1 cellular context compared by ENCODE assay signal in the genomic region with DNA sequence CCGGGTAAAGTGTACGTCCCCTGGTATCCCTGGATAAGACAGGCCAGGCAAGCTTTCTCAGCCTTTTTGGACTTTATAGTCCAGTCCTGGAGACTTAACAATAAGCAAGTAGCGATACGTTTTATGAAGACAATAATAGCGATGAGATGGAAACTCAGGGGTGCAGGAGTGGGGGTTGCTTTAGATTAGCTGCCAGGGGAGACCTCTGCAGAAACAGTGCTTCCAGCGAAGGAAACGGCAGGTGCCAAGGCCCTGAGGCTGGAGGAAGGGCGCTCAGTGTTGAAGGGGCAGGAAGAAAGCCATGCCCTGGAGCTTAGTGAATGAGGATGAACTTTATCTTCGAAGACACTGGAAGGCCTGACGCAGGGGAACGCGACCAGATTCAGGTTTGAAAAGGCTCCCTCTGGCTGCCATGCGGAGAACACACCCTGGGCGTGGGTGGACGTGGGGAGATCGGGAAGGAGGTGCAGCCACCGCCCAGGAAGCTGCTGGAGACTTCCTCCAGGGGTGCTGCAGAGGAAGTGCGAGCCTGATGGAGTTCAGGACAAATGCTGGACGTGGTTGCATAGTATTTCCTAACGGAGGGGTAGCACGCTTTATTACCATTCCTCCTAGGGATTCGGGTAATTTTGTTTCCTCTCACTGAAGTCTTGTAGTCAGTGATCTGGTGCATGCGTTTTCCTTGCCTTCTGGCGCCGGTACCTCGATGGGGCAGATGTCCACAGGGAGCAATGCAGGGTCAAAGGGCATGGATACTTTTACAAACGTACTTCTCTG.
TF ChIP-seq lines count a peak whose summit lies in the region.

No MANE protein-coding gene starts in this region.

TF ChIP-seq in GM12878, 131 proteins besides CTCF, POLR2A, EP300 and RAD21 (continued from another document and continues in another):
- TF ChIP-seq, protein P1, sequence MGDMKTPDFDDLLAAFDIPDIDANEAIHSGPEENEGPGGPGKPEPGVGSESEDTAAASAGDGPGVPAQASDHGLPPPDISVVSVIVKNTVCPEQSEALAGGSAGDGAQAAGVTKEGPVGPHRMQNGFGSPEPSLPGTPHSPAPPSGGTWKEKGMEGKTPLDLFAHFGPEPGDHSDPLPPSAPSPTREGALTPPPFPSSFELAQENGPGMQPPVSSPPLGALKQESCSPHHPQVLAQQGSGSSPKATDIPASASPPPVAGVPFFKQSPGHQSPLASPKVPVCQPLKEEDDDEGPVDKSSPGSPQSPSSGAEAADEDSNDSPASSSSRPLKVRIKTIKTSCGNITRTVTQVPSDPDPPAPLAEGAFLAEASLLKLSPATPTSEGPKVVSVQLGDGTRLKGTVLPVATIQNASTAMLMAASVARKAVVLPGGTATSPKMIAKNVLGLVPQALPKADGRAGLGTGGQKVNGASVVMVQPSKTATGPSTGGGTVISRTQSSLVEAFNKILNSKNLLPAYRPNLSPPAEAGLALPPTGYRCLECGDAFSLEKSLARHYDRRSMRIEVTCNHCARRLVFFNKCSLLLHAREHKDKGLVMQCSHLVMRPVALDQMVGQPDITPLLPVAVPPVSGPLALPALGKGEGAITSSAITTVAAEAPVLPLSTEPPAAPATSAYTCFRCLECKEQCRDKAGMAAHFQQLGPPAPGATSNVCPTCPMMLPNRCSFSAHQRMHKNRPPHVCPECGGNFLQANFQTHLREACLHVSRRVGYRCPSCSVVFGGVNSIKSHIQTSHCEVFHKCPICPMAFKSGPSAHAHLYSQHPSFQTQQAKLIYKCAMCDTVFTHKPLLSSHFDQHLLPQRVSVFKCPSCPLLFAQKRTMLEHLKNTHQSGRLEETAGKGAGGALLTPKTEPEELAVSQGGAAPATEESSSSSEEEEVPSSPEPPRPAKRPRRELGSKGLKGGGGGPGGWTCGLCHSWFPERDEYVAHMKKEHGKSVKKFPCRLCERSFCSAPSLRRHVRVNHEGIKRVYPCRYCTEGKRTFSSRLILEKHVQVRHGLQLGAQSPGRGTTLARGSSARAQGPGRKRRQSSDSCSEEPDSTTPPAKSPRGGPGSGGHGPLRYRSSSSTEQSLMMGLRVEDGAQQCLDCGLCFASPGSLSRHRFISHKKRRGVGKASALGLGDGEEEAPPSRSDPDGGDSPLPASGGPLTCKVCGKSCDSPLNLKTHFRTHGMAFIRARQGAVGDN (IDR thresholded peaks at IDR 0.05), result peak; percentile 91
- TF ChIP-seq ZNF24 (IDR thresholded peaks at IDR 0.05) (no peak), HCFC1 (IDR thresholded peaks at IDR 0.05; ENCODE audit: low read length) (peak; percentile 44; the same call in 1 of the 2 replicates), PML (IDR thresholded peaks at IDR 0.05; ENCODE audit: low read length) (0 out of 2 replicates have a peak, but pooled peaks have one; percentile 42), SMC3 (IDR thresholded peaks at IDR 0.05; ENCODE audit: borderline replicate concordance, low read length) (peak; percentile 76), PAX5 (IDR thresholded peaks at IDR 0.05; ENCODE audit: borderline replicate concordance, low read depth, low read length) (peak; percentile 61; the same call in 1 of the 2 replicates), NRF1 (conservative IDR thresholded peaks at IDR 0.05; ENCODE audit: low read depth, low read length) (no peak), BACH1 (IDR thresholded peaks at IDR 0.05; ENCODE audit: borderline replicate concordance) (peak; percentile 83; the same call in 1 of the 2 replicates), CHD4 (IDR thresholded peaks at IDR 0.05) (no peak), ZBED1 (IDR thresholded peaks at IDR 0.05; ENCODE audit: borderline replicate concordance) (no peak), PAX8 (IDR thresholded peaks at IDR 0.05) (no peak), POU2F2 (IDR thresholded peaks at IDR 0.05; ENCODE audit: borderline replicate concordance, low read depth, low read length) (peak; percentile 61; the same call in 1 of the 3 replicates), CHD1 (IDR thresholded peaks at IDR 0.05; ENCODE audit: low read depth, low read length) (no peak), CBX5 (IDR thresholded peaks at IDR 0.05; ENCODE audit: low read depth) (peak; percentile 75; the same call in 1 of the 2 replicates), BHLHE40 (IDR thresholded peaks at IDR 0.05; ENCODE audit: borderline replicate concordance in 1 of 2, low read depth in 2 of 2, low read length in 1 of 2) (peak; percentile 41 to 57; a peak in 3 of 4 replicates), TCF12 (IDR thresholded peaks at IDR 0.05; ENCODE audit: low read depth, low read length) (0 out of 2 replicates have a peak, but pooled peaks have one; percentile 26), ESRRA (IDR thresholded peaks at IDR 0.05; ENCODE audit: low read length) (no peak), WRNIP1 (IDR thresholded peaks at IDR 0.05; ENCODE audit: borderline replicate concordance, low read depth, low read length) (no peak), NR2F1 (conservative IDR thresholded peaks at IDR 0.05) (peak; percentile 47), IKZF1 (conservative IDR thresholded peaks at IDR 0.05) (peak; percentile 98), RUNX3 (IDR thresholded peaks at IDR 0.05; ENCODE audit: low read length) (peak; percentile 60), HDGF (IDR thresholded peaks at IDR 0.05) (peak; percentile 86; the same call in 1 of the 2 replicates), SP1 (IDR thresholded peaks at IDR 0.05; ENCODE audit: low read depth, low read length) (peak; percentile 22), SMARCA5 (IDR thresholded peaks at IDR 0.05) (peak; percentile 89; the same call in 1 of the 2 replicates), LARP7 (IDR thresholded peaks at IDR 0.05) (peak; percentile 64), MXI1 (IDR thresholded peaks at IDR 0.05; ENCODE audit: low read depth, low read length) (peak; percentile 79), ETV6 (conservative IDR thresholded peaks at IDR 0.05 in 1 of 2, IDR thresholded peaks at IDR 0.05 in 1 of 2; ENCODE audit: borderline replicate concordance in 1 of 2, low read depth in 1 of 2) (peak in 1 of 2 experiments; percentile 75; a peak in 1 of 4 replicates), TCF3 (IDR thresholded peaks at IDR 0.05; ENCODE audit: borderline replicate concordance, insufficient read depth, low read depth, low read length) (no peak), SUZ12 (IDR thresholded peaks at IDR 0.05; ENCODE audit: unreplicated experiment) (no peak), MEF2A (IDR thresholded peaks at IDR 0.05; ENCODE audit: insufficient read depth, low read depth, low read length) (0 out of 2 replicates have a peak, but pooled peaks have one; percentile 34), JUNB (IDR thresholded peaks at IDR 0.05) (no peak), SRF (IDR thresholded peaks at IDR 0.05; ENCODE audit: low read depth in 2 of 2, low read length in 2 of 2) (0 out of 4 replicates have a peak, but pooled peaks of 1 of the 2 experiments have one; percentile 29), NFXL1 (IDR thresholded peaks at IDR 0.05; ENCODE audit: borderline replicate concordance) (no peak), CBFB (IDR thresholded peaks at IDR 0.05; ENCODE audit: low read depth) (0 out of 2 replicates have a peak, but pooled peaks have one; percentile 21), TARDBP (IDR thresholded peaks at IDR 0.05; ENCODE audit: borderline replicate concordance) (no peak)
- TF ChIP-seq, protein P2, sequence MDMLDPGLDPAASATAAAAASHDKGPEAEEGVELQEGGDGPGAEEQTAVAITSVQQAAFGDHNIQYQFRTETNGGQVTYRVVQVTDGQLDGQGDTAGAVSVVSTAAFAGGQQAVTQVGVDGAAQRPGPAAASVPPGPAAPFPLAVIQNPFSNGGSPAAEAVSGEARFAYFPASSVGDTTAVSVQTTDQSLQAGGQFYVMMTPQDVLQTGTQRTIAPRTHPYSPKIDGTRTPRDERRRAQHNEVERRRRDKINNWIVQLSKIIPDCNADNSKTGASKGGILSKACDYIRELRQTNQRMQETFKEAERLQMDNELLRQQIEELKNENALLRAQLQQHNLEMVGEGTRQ (IDR thresholded peaks at IDR 0.05; ENCODE audit: borderline replicate concordance, low read depth, low read length), result no peak
- TF ChIP-seq, protein P3, sequence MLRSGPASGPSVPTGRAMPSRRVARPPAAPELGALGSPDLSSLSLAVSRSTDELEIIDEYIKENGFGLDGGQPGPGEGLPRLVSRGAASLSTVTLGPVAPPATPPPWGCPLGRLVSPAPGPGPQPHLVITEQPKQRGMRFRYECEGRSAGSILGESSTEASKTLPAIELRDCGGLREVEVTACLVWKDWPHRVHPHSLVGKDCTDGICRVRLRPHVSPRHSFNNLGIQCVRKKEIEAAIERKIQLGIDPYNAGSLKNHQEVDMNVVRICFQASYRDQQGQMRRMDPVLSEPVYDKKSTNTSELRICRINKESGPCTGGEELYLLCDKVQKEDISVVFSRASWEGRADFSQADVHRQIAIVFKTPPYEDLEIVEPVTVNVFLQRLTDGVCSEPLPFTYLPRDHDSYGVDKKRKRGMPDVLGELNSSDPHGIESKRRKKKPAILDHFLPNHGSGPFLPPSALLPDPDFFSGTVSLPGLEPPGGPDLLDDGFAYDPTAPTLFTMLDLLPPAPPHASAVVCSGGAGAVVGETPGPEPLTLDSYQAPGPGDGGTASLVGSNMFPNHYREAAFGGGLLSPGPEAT (IDR thresholded peaks at IDR 0.05; ENCODE audit: low read depth), result peak; percentile 85
- TF ChIP-seq, protein P4, sequence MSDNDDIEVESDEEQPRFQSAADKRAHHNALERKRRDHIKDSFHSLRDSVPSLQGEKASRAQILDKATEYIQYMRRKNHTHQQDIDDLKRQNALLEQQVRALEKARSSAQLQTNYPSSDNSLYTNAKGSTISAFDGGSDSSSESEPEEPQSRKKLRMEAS (IDR thresholded peaks at IDR 0.05; ENCODE audit: low read depth, low read length), result peak; percentile 66; the same call in 1 of the 2 replicates
- TF ChIP-seq, protein P5, sequence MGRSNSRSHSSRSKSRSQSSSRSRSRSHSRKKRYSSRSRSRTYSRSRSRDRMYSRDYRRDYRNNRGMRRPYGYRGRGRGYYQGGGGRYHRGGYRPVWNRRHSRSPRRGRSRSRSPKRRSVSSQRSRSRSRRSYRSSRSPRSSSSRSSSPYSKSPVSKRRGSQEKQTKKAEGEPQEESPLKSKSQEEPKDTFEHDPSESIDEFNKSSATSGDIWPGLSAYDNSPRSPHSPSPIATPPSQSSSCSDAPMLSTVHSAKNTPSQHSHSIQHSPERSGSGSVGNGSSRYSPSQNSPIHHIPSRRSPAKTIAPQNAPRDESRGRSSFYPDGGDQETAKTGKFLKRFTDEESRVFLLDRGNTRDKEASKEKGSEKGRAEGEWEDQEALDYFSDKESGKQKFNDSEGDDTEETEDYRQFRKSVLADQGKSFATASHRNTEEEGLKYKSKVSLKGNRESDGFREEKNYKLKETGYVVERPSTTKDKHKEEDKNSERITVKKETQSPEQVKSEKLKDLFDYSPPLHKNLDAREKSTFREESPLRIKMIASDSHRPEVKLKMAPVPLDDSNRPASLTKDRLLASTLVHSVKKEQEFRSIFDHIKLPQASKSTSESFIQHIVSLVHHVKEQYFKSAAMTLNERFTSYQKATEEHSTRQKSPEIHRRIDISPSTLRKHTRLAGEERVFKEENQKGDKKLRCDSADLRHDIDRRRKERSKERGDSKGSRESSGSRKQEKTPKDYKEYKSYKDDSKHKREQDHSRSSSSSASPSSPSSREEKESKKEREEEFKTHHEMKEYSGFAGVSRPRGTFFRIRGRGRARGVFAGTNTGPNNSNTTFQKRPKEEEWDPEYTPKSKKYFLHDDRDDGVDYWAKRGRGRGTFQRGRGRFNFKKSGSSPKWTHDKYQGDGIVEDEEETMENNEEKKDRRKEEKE (IDR thresholded peaks at IDR 0.05), result no peak
- TF ChIP-seq, protein P6, sequence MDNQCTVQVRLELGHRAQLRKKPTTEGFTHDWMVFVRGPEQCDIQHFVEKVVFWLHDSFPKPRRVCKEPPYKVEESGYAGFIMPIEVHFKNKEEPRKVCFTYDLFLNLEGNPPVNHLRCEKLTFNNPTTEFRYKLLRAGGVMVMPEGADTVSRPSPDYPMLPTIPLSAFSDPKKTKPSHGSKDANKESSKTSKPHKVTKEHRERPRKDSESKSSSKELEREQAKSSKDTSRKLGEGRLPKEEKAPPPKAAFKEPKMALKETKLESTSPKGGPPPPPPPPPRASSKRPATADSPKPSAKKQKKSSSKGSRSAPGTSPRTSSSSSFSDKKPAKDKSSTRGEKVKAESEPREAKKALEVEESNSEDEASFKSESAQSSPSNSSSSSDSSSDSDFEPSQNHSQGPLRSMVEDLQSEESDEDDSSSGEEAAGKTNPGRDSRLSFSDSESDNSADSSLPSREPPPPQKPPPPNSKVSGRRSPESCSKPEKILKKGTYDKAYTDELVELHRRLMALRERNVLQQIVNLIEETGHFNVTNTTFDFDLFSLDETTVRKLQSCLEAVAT (IDR thresholded peaks at IDR 0.05), result no peak
- TF ChIP-seq, protein P7, sequence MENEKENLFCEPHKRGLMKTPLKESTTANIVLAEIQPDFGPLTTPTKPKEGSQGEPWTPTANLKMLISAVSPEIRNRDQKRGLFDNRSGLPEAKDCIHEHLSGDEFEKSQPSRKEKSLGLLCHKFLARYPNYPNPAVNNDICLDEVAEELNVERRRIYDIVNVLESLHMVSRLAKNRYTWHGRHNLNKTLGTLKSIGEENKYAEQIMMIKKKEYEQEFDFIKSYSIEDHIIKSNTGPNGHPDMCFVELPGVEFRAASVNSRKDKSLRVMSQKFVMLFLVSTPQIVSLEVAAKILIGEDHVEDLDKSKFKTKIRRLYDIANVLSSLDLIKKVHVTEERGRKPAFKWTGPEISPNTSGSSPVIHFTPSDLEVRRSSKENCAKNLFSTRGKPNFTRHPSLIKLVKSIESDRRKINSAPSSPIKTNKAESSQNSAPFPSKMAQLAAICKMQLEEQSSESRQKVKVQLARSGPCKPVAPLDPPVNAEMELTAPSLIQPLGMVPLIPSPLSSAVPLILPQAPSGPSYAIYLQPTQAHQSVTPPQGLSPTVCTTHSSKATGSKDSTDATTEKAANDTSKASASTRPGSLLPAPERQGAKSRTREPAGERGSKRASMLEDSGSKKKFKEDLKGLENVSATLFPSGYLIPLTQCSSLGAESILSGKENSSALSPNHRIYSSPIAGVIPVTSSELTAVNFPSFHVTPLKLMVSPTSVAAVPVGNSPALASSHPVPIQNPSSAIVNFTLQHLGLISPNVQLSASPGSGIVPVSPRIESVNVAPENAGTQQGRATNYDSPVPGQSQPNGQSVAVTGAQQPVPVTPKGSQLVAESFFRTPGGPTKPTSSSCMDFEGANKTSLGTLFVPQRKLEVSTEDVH (IDR thresholded peaks at IDR 0.05; ENCODE audit: low read depth, partially characterized antibody), result no peak
- TF ChIP-seq, protein P8, sequence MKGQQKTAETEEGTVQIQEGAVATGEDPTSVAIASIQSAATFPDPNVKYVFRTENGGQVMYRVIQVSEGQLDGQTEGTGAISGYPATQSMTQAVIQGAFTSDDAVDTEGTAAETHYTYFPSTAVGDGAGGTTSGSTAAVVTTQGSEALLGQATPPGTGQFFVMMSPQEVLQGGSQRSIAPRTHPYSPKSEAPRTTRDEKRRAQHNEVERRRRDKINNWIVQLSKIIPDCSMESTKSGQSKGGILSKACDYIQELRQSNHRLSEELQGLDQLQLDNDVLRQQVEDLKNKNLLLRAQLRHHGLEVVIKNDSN (IDR thresholded peaks at IDR 0.05; ENCODE audit: borderline replicate concordance, extremely low read length, insufficient read depth, low read depth, low read length), result no peak
